ENCODE assay signal across 16 cellular contexts in the genomic region with DNA sequence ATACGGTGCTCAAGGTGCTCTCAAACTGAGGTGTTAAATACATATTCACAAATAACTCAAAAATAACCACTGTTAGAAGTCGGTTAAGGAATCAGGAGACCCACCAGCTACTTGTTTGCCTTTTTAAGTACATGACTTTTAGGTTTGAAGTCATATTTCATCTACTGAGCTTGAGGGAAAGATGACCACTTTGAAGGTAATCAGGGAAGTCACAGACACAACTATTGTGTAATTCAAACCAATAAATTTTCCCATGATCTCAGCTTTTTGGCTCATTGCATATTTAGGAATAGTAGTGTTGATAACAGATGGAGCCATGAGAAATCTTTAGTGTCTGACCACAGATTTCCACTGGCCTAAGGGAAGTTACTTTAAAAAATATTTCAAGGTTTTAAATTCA. TPM values are rescaled to one million over a fixed set of nuclear protein-coding genes. Genes with fewer than 3 reads are reported as not detected.
DNase-seq lines count a peak whose midpoint lies in the region; ATAC-seq, FAIRE-seq and TF ChIP-seq lines count a peak whose summit lies in the region.
"Had no signal": no experiment of that assay in that cellular context is flagged by ENCODE, and none has a peak within 500 bp of the region (broad histone marks: within the 10 kb centered on the region; RNA-seq: fewer than 3 reads in every experiment).

No MANE protein-coding gene starts in this region.

- H3K4me1 ChIP-seq in A549 (peaks cover 17% of the 10 kb centered on the region), H1 (replicated peaks in 1 of 4; ENCODE audit: control insufficient read depth in 3 of 4, insufficient read depth in 4 of 4, low read length in 3 of 4) (peaks cover 0 to 14% (median 7%) of the 10 kb centered on the region in 4 experiments; a peak in 6 of 7 replicates), mesendoderm (ENCODE audit: control insufficient read depth, low read depth, low read length) (no peaks in the 10 kb centered on the region)

- TF ChIP-seq EP300 in A549 (IDR thresholded peaks at IDR 0.05) (no peak), H1 (IDR thresholded peaks at IDR 0.05; ENCODE audit: borderline replicate concordance in 1 of 2, low read depth in 2 of 2, low read length in 2 of 2) (no peak)

- H2BK120ac ChIP-seq in H1 (replicated peaks; ENCODE audit: low read depth, low read length) (no peak overlapping the region), mesendoderm (ENCODE audit: low read depth, low read length) (no peak overlapping the region)

- no peak for ATAC-seq in A549
- ATAC-seq in CD4-positive, alpha-beta T cell (ENCODE audit: poor library complexity) = no peak
- no peak for ATAC-seq in HG02870 (IDR thresholded peaks at IDR 0.05; ENCODE audit: unreplicated experiment)
- ATAC-seq: left cardiac atrium had no signal

- peak overlapping the region; percentile 29 for H3K27ac Mint-ChIP-seq in CD4-positive, alpha-beta T cell

- H3K79me2 ChIP-seq in H1 (ENCODE audit: control insufficient read depth in 1 of 2, insufficient read depth in 2 of 2, low read length in 2 of 2) = peaks cover 0 to 30% of the 10 kb centered on the region in 2 experiments; a peak in 2 of 4 replicates
- H3K79me2 ChIP-seq in mesendoderm (ENCODE audit: control insufficient read depth, insufficient read depth, low read length) = peaks cover 2% of the 10 kb centered on the region

- no peak overlapping the region for H3K9ac ChIP-seq in H1 (replicated peaks in 1 of 4; ENCODE audit: extremely low read depth in 1 of 4, low read depth in 3 of 4, low read length in 3 of 4)
- H3K9ac ChIP-seq in mesendoderm (ENCODE audit: low read length) = no peak overlapping the region

- TF ChIP-seq CTCF in A549 (IDR thresholded peaks at IDR 0.05) (no peak), H1 (IDR thresholded peaks at IDR 0.05; ENCODE audit: control extremely low read depth in 1 of 3, insufficient read depth in 1 of 3, low read depth in 1 of 3, low read length in 3 of 3) (no peak)
- TF ChIP-seq CTCF in CD4-positive, alpha-beta T cell (IDR thresholded peaks at IDR 0.05) = no peak

- CTCF ChIA-PET in A549 (lab: Yijun Ruan, JAX) (interaction anchor here (1.0 to 1.2 kb wide), 2 partner anchors 326 to 683 kb away, joined by 3 to 4 read pairs; no protein-coding TSS in a partner anchor), H1 (lab: Charles Lee; ENCODE audit: partially characterized antibody) (interaction anchor here (0.7 to 5.7 kb wide), 3 partner anchors 9 to 33 kb away, joined by 3 to 43 read pairs (median 7); no protein-coding TSS in a partner anchor)
- CTCF ChIA-PET in CD4-positive, alpha-beta T cell (lab: Charles Lee) = interaction anchor here (1.3 kb wide), 1 partner anchor 8 kb away, joined by 3 read pairs; no protein-coding TSS in a partner anchor

- H2BK12ac ChIP-seq in H1 (ENCODE audit: low read depth, low read length) = no peak overlapping the region

- H3K9me3 ChIP-seq in A549 (peaks cover 7% of the 10 kb centered on the region; the same call in 2 of the 3 replicates), H1 (ENCODE audit: insufficient read depth in 2 of 2, low read depth in 1 of 2, low read length in 1 of 2) (no peaks in the 10 kb centered on the region)
- peaks cover 10% of the 10 kb centered on the region for H3K9me3 ChIP-seq in CD4-positive, alpha-beta T cell (ENCODE audit: control insufficient read depth, low read length)

- H3K27me3 ChIP-seq in CD4-positive, alpha-beta T cell (ENCODE audit: control insufficient read depth, insufficient read depth, low read length) = peaks cover 59% of the 10 kb centered on the region
- H3K27me3 ChIP-seq in H1 (replicated peaks in 1 of 4; ENCODE audit: control insufficient read depth in 3 of 4, extremely low read depth in 1 of 4, insufficient read depth in 3 of 4, low read length in 3 of 4) (peaks cover 33 to 59% (median 50%) of the 10 kb centered on the region in 4 experiments), mesendoderm (ENCODE audit: insufficient read depth, low read length, poor library complexity) (peaks cover 10% of the 10 kb centered on the region)

- H2BK15ac ChIP-seq in H1 (ENCODE audit: low read length) (no peak overlapping the region), mesendoderm (replicated peaks; ENCODE audit: low read depth) (no peak overlapping the region)

- H3K4ac ChIP-seq in H1 (replicated peaks; ENCODE audit: insufficient read length, low read depth, low read length) (no peak overlapping the region), mesendoderm (ENCODE audit: low read depth, low read length) (no peak overlapping the region)

- peaks cover 77% of the 10 kb centered on the region for H3K4me1 Mint-ChIP-seq in CD4-positive, alpha-beta T cell (ENCODE audit: low read depth)

- DNase-seq in A549 (ENCODE audit: low read depth in 1 of 2, low spot score in 1 of 2) (no peak), NCI-H1694 treated with DMSO at 0.1 percent for 48 hours (lab: John Stamatoyannopoulos, UW) (peak; percentile 34), H1 (ENCODE audit: low read depth in 1 of 2, low spot score in 2 of 2) (no peak), mesendoderm (no peak), dermis blood vessel endothelial cell (no peak), hypothalamus (lab: John Stamatoyannopoulos, UW) (no peak)
- no peak for DNase-seq in CD4-positive, alpha-beta T cell
- DNase-seq: GF-D8; left cardiac atrium; NCI-H2081 treated with DMSO at 0.1 percent for 48 hours; stimulated activated CD4-positive, alpha-beta T cell treated with anti-CD3 and anti-CD28 coated beads, Interleukin-2, amount 100 ng/mL, for 48 hours had no signal

- H4K20me1 ChIP-seq in H1 (replicated peaks in 1 of 2; ENCODE audit: control insufficient read depth in 1 of 2, insufficient read depth in 2 of 2, low read length in 2 of 2) = peaks cover 0 to 7% of the 10 kb centered on the region in 2 experiments

- no peak overlapping the region for H3K4me3 ChIP-seq in A549
- H3K4me3 ChIP-seq in H1 (ENCODE audit: extremely low read depth in 1 of 4, insufficient read depth in 2 of 4, low read depth in 3 of 4, low read length in 4 of 4) = no peak overlapping the region
- H3K4me3 ChIP-seq in mesendoderm (ENCODE audit: low read length) = no peak overlapping the region

- H3K23me2 ChIP-seq in H1 (ENCODE audit: low read depth, low read length) = peaks cover 29% of the 10 kb centered on the region; the same call in 1 of the 2 replicates

- no peak overlapping the region for H3K56ac ChIP-seq in H1 (replicated peaks; ENCODE audit: insufficient read length, low read depth, low read length)
- H3K56ac ChIP-seq in mesendoderm (ENCODE audit: low read length) = no peak overlapping the region

- H3K27ac ChIP-seq in A549 (no peak overlapping the region), H1 (ENCODE audit: low read depth, low read length) (no peak overlapping the region), mesendoderm (ENCODE audit: low read depth, low read length) (no peak overlapping the region)
- H3K27ac ChIP-seq in CD4-positive, alpha-beta T cell (ENCODE audit: low read depth, low read length) = no peak overlapping the region
- H3K27ac ChIP-seq: C4-2B, esophagus muscularis mucosa had no signal

- no peak overlapping the region for H3K14ac ChIP-seq in H1 (ENCODE audit: insufficient read length)

- 55% methylated on average over 2 of the region's 2 CpGs for WGBS in A549 (ENCODE audit: missing lambda C conversion rate)
- 19% methylated on average over 2 of the region's 2 CpGs; no CpG with 5 or more reads in 1 of the 2 experiments for WGBS in H1 (ENCODE audit: extremely low coverage in 1 of 2, insufficient coverage in 1 of 2, insufficient read length in 1 of 2, insufficient replicate concordance in 2 of 2, low coverage in 1 of 2, low lambda C conversion rate in 2 of 2, missing lambda C conversion rate in 1 of 2), 2 experiments
- WGBS in mesendoderm (ENCODE audit: extremely low coverage, insufficient coverage, low lambda C conversion rate) = no CpG with 5 or more reads among the region's 2 CpGs

- H3K18ac ChIP-seq in H1 (ENCODE audit: extremely low read depth, low read length) (no peak overlapping the region), mesendoderm (ENCODE audit: low read length) (no peak overlapping the region)

- H3K23ac ChIP-seq in H1 (ENCODE audit: insufficient read length) (no peak overlapping the region), mesendoderm (ENCODE audit: low read length) (no peak overlapping the region)

- H4K91ac ChIP-seq in H1 (replicated peaks; ENCODE audit: insufficient read length, low read length) = no peak overlapping the region

- intact Hi-C loops in CD4-positive, alpha-beta T cell (cut with DNase I, micrococcal nuclease) = no loop called here

- no peaks in the 10 kb centered on the region; the same call in 1 of the 2 replicates for H3K79me1 ChIP-seq in H1 (ENCODE audit: low read depth, low read length)
- H3K79me1 ChIP-seq in mesendoderm (ENCODE audit: low read length) = peaks cover 1% of the 10 kb centered on the region

- no peak overlapping the region for H2AFZ ChIP-seq in H1 (ENCODE audit: low read length)

- H2BK20ac ChIP-seq in H1 (ENCODE audit: low read length) = no peak overlapping the region

- H2BK5ac ChIP-seq in H1 (ENCODE audit: low read depth, low read length) = no peak overlapping the region
- H2BK5ac ChIP-seq in mesendoderm (ENCODE audit: low read length) = no peak overlapping the region

- TF ChIP-seq RAD21 in A549 (conservative IDR thresholded peaks at IDR 0.05 in 1 of 2, IDR thresholded peaks at IDR 0.05 in 1 of 2) = no peak
- TF ChIP-seq RAD21 in H1 (IDR thresholded peaks at IDR 0.05 in 1 of 2, conservative IDR thresholded peaks at IDR 0.05 in 1 of 2; ENCODE audit: low read depth in 2 of 2, low read length in 2 of 2) = no peak

- POLR2A ChIA-PET in A549 (lab: Yijun Ruan, JAX) = no interaction called here
- POLR2A ChIA-PET in CD4-positive, alpha-beta T cell (lab: Charles Lee) = interaction anchor here (0.6 to 2.5 kb wide), 4 partner anchors 10 to 12 kb away, joined by 3 to 8 read pairs (median 4); no protein-coding TSS in a partner anchor
- POLR2A ChIA-PET in H1 (lab: Charles Lee; ENCODE audit: partially characterized antibody) = no interaction called here

- H3K4me3 Mint-ChIP-seq in CD4-positive, alpha-beta T cell = peak overlapping the region; percentile 63

- peaks cover 60% of the 10 kb centered on the region for H3K27me3 Mint-ChIP-seq in CD4-positive, alpha-beta T cell

- no peak overlapping the region for H2AK5ac ChIP-seq in H1 (ENCODE audit: low read depth, low read length)
- no peak overlapping the region for H2AK5ac ChIP-seq in mesendoderm (ENCODE audit: low read length)

- no peak for TF ChIP-seq POLR2A in A549 (IDR thresholded peaks at IDR 0.05; ENCODE audit: low read length)
- TF ChIP-seq POLR2A in H1 (IDR thresholded peaks at IDR 0.05; ENCODE audit: control extremely low read depth in 1 of 2, low read depth in 2 of 2, low read length in 2 of 2) = no peak

- H4K8ac ChIP-seq in H1 (ENCODE audit: extremely low read depth, insufficient read depth, low read length) (no peak overlapping the region), mesendoderm (ENCODE audit: low read depth, low read length) (no peak overlapping the region)

- FAIRE-seq in A549 (lab: Jason Lieb, UNC) (no peak), H1 (lab: Jason Lieb, UNC) (no peak)
- FAIRE-seq: colon, GM19239 had no signal

- H4K5ac ChIP-seq in H1 (ENCODE audit: insufficient read length, low read depth, low read length) (no peak overlapping the region), mesendoderm (ENCODE audit: low read length) (no peak overlapping the region)

- H3K36me3 Mint-ChIP-seq in CD4-positive, alpha-beta T cell (ENCODE audit: low read depth) = peaks cover 28% of the 10 kb centered on the region

- no peaks in the 10 kb centered on the region for H3K36me3 ChIP-seq in H1 (ENCODE audit: control insufficient read depth in 2 of 4, insufficient read depth in 4 of 4, low read length in 3 of 4)
- no peaks in the 10 kb centered on the region for H3K36me3 ChIP-seq in mesendoderm (ENCODE audit: control insufficient read depth, insufficient read depth, low read length)
- H3K36me3 ChIP-seq: esophagus muscularis mucosa had no signal

- H3K9me3 Mint-ChIP-seq in CD4-positive, alpha-beta T cell = peaks cover 5% of the 10 kb centered on the region

- H3K4me2 ChIP-seq in A549 = peak overlapping the region; percentile 83; the same call in 1 of the 3 replicates
- no peak overlapping the region; a peak in 1 of 4 replicates for H3K4me2 ChIP-seq in H1 (ENCODE audit: insufficient read depth in 1 of 2, low read depth in 2 of 2, low read length in 2 of 2)
- H3K4me2 ChIP-seq in mesendoderm (ENCODE audit: low read length) = no peak overlapping the region

RNA-seq across cellular contexts. Expression of gene RSRC1, which starts 1.3 kb away (rescaled TPM):
- polyA plus RNA-seq in A549 (2011; rRNA removed) (17.5 and 17.6 TPM in 2 replicates), A549 (2017; fragmentation: RNase III; extraction: RNeasy Plus Mini Kit Qiagen cat#74134 plus additional on column Dnase treatment) (47.3 to 53.9 TPM (median 52.2 TPM) in 3 replicates), H1 (2011; rRNA removed) (1.6 and 2.0 TPM in 2 replicates)
- polyA plus RNA-seq in A549 (2012; cell fraction: cytosol; rRNA removed) = 3.1 and 3.7 TPM in 2 replicates
- polyA plus RNA-seq in A549 (2012; cell fraction: nucleus; rRNA removed) = 1.1 and 2.5 TPM in 2 replicates
- 20.9 and 21.9 TPM in 2 replicates for polyA minus RNA-seq in A549 (2011; rRNA and poly(A)+ RNA removed)
- 10 to 100 TPM; 22.3 to 24.6 TPM for total RNA-seq in CD4-positive, alpha-beta T cell
- 27.9 and 29.5 TPM in 2 replicates for total RNA-seq in H1 (2021; fragmentation: NEBNext Ultra II Directional; extraction: Animal tissue kit (Norgen Biotek cat#: 25700))
- 5.4 TPM for polyA plus RNA-seq in H1 (2011; cell fraction: cytosol; rRNA removed)
- 4.0 TPM for polyA plus RNA-seq in H1 (2011; cell fraction: nucleus; rRNA removed)
- 18.4 to 20.9 TPM (median 19.2 TPM) in 4 replicates for polyA plus RNA-seq in H1 (2012, experiment 1 of 2)
- 1.1 TPM for polyA plus RNA-seq in H1 (2012, experiment 2 of 2)
- 23.7 TPM for polyA plus RNA-seq in H1 (2013, experiment 1 of 2)
- 22.1 TPM for polyA plus RNA-seq in H1 (2013, experiment 2 of 2)
- polyA minus RNA-seq in H1 (2011; rRNA and poly(A)+ RNA removed) = 8.3 and 15.4 TPM in 2 replicates
- 10.4 TPM for polyA minus RNA-seq in H1 (2011; cell fraction: cytosol; rRNA and poly(A)+ RNA removed)
- 28.0 TPM for polyA minus RNA-seq in H1 (2011; cell fraction: nucleus; rRNA and poly(A)+ RNA removed)
- 29.6 TPM for polyA plus RNA-seq in mesendoderm (2013, experiment 1 of 2)
- 28.4 TPM for polyA plus RNA-seq in mesendoderm (2013, experiment 2 of 2)
- 35.7 and 47.4 TPM in 2 replicates for total RNA-seq in dermis blood vessel endothelial cell

RNA-seq across cellular contexts. Expression of gene SHOX2, which starts 2.4 kb away (rescaled TPM):
- polyA plus RNA-seq in A549 (2011; rRNA removed) (1.3 and 2.0 TPM in 2 replicates), A549 (2017; fragmentation: RNase III; extraction: RNeasy Plus Mini Kit Qiagen cat#74134 plus additional on column Dnase treatment) (1.6 to 2.0 TPM (median 2.0 TPM) in 3 replicates), H1 (2011; rRNA removed) (0.03 TPM in 2 replicates)
- 1.5 and 1.8 TPM in 2 replicates for polyA plus RNA-seq in A549 (2012; cell fraction: cytosol; rRNA removed)
- polyA plus RNA-seq in A549 (2012; cell fraction: nucleus; rRNA removed) = 3.4 and 4.4 TPM in 2 replicates
- polyA minus RNA-seq in A549 (2011; rRNA and poly(A)+ RNA removed) = 0.39 and 0.41 TPM in 2 replicates
- total RNA-seq in CD4-positive, alpha-beta T cell = not detected
- total RNA-seq in H1 (2021; fragmentation: NEBNext Ultra II Directional; extraction: Animal tissue kit (Norgen Biotek cat#: 25700)) = 0.11 and 0.29 TPM in 2 replicates
- polyA plus RNA-seq in H1 (2011; cell fraction: cytosol; rRNA removed) = 0.04 TPM
- polyA plus RNA-seq in H1 (2011; cell fraction: nucleus; rRNA removed) = 0.10 TPM
- 0.04 to 0.12 TPM (median 0.08 TPM) in 3 of 4 replicates, not detected in the other for polyA plus RNA-seq in H1 (2012, experiment 1 of 2)
- not detected for polyA plus RNA-seq in H1 (2012, experiment 2 of 2)
- polyA plus RNA-seq in H1 (2013, experiment 1 of 2) = 0.18 TPM
- polyA plus RNA-seq in H1 (2013, experiment 2 of 2) = 0.06 TPM
- 0.10 TPM in 1 of 2 replicates, not detected in the other for polyA minus RNA-seq in H1 (2011; rRNA and poly(A)+ RNA removed)
- polyA minus RNA-seq in H1 (2011; cell fraction: cytosol; rRNA and poly(A)+ RNA removed) = not detected
- not detected for polyA minus RNA-seq in H1 (2011; cell fraction: nucleus; rRNA and poly(A)+ RNA removed)
- 1.1 TPM for polyA plus RNA-seq in mesendoderm (2013, experiment 1 of 2)
- 0.88 TPM for polyA plus RNA-seq in mesendoderm (2013, experiment 2 of 2)
- total RNA-seq in dermis blood vessel endothelial cell = not detected in 2 replicates

Comparison
In these comparisons a context has a peak if more than half of its experiments do, and no peak if none do; other contexts are left out.
1. Of the 18 proteins assayed by ChIP-seq in both H1 and A549: peak only in H1: CBX8; only in A549: none; in both: none; in neither: 17.